25 cellular contexts compared by ENCODE assay signal in genomic region chr2:28659127-28659526, GRCh38.
"Had no signal": no experiment of that assay in that cellular context is flagged by ENCODE, and none has a peak within 500 bp of the region (broad histone marks: within the 10 kb centered on the region; RNA-seq: fewer than 3 reads in every experiment).

No MANE protein-coding gene starts in this region.

- H3K27me3 ChIP-seq: left lung, neural progenitor cell, neutrophil, right atrium auricular region, right lobe of liver, suprapubic skin, tibial nerve had no signal

- H3K36me3 ChIP-seq: left lung, neural progenitor cell, neutrophil, right atrium auricular region, right lobe of liver, suprapubic skin, thoracic aorta, tibial nerve had no signal

- H3K79me2 ChIP-seq: parathyroid adenoma had no signal

- FAIRE-seq: islet of Langerhans, kidney had no signal

- ATAC-seq: left colon; natural killer cell; right lobe of liver; stimulated activated naive B cell treated with anti-CD40 and anti-IgM and Interleukin-4, amounts not matched to agents 10 μg/mL and 1 μg/mL and 100 μg/mL, for 72 hours had no signal

- DNase-seq: hypothalamus; immature natural killer cell; kidney; left lung; naive B cell; natural killer cell; nephron progenitor cell; occipital lobe; right lobe of liver; stimulated activated CD4-positive, alpha-beta T cell treated with anti-CD3 and anti-CD28 coated beads, Interleukin-12 subunit alpha, Interleukin-12 subunit beta, amount 100 ng/mL, for 4 hours; stimulated activated CD4-positive, alpha-beta T cell treated with anti-CD3 and anti-CD28 coated beads, Interleukin-15, amount 100 ng/mL, for 24 hours; stimulated activated CD4-positive, alpha-beta T cell treated with anti-CD3 and anti-CD28 coated beads, Interleukin-2, amount 100 ng/mL, for 24 hours; stimulated activated CD4-positive, alpha-beta T cell treated with anti-CD3 and anti-CD28 coated beads, Interleukin-4, amount 100 ng/mL, for 1 hour; stimulated activated naive B cell treated with anti-CD40 and anti-IgM and Interleukin-4, amounts not matched to agents 10 μg/mL and 1 μg/mL and 100 μg/mL, for 72 hours had no signal

- H3K27ac ChIP-seq: left lung, neural progenitor cell, neutrophil, parathyroid adenoma, right lobe of liver had no signal

- H3K4me2 ChIP-seq: neural progenitor cell had no signal

- H3K9me3 ChIP-seq: left lung, neutrophil, right atrium auricular region, right lobe of liver, suprapubic skin, thoracic aorta, tibial nerve had no signal

- H3K9ac ChIP-seq: neural progenitor cell, parathyroid adenoma had no signal

- H3K4me3 ChIP-seq: left lung, lung, neural progenitor cell, right atrium auricular region, right lobe of liver, skin epidermis, suprapubic skin, thoracic aorta, tibial nerve had no signal
